In the genomic region with DNA sequence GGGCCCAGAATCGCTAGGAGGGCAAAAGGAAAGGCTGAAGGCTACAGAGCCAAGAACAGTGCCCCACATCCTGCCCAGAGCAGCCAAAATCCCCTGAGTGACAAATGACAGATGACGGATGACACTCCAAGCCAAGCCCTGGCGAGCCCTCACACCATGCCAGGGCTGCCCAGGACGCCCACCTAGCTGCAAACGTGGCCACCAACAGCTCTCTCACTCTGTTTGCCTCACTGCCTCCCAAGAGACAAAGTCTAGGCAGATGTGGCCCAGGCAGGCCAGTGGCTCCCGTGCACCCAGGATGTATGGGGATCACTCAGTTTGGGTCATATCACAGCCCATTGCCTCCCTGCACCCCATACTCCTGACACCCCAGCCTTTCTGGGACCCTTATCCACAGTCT, we compare ENCODE assay signal across 25 cellular contexts.
"Had no signal": no experiment of that assay in that cellular context is flagged by ENCODE, and none has a peak within 500 bp of the region (broad histone marks: within the 10 kb centered on the region; RNA-seq: fewer than 3 reads in every experiment).

No MANE protein-coding gene starts in this region.

- H3K27me3 ChIP-seq: colonic mucosa, esophagus squamous epithelium, gastroesophageal sphincter, left lung had no signal

- H3K27ac ChIP-seq: colonic mucosa, epithelial cell of prostate, esophagus squamous epithelium, gastroesophageal sphincter, heart right ventricle, left lung, lower lobe of right lung had no signal

- ATAC-seq: effector memory CD8-positive, alpha-beta T cell; esophagus mucosa; gastroesophageal sphincter; heart right ventricle; left lung; left ventricle myocardium superior; lower lobe of right lung; mucosa of descending colon had no signal

- H3K9me3 ChIP-seq: colonic mucosa, esophagus squamous epithelium, gastroesophageal sphincter, heart right ventricle, left lung, lower lobe of right lung, mucosa of descending colon had no signal

- DNase-seq: cerebellar nuclear complex; colonic mucosa; cortex of kidney; effector CD8-positive, alpha-beta T cell; effector memory CD8-positive, alpha-beta T cell; endodermal cell; erythroblast; esophagus squamous epithelium; foreskin fibroblast; heart right ventricle; hippocampal formation; immature natural killer cell; islet precursor cell; kidney; kidney glomerular epithelial cell; left lung; left ventricle myocardium superior; lower lobe of right lung; mesenchymal stem cell; mucosa of descending colon had no signal

- H3K4me1 ChIP-seq: colonic mucosa, esophagus squamous epithelium, gastroesophageal sphincter, heart right ventricle, left lung, lower lobe of right lung had no signal

- H3K4me3 ChIP-seq: colonic mucosa, esophagus squamous epithelium, gastroesophageal sphincter, heart right ventricle, left lung, lower lobe of right lung, mucosa of descending colon had no signal

- H3K36me3 ChIP-seq: colonic mucosa, esophagus squamous epithelium, gastroesophageal sphincter, heart right ventricle, left lung, lower lobe of right lung had no signal

- FAIRE-seq: endometrium, frontal cortex, kidney had no signal
